Comparison of ENCODE assay signal across 7 cellular contexts in the genomic region with DNA sequence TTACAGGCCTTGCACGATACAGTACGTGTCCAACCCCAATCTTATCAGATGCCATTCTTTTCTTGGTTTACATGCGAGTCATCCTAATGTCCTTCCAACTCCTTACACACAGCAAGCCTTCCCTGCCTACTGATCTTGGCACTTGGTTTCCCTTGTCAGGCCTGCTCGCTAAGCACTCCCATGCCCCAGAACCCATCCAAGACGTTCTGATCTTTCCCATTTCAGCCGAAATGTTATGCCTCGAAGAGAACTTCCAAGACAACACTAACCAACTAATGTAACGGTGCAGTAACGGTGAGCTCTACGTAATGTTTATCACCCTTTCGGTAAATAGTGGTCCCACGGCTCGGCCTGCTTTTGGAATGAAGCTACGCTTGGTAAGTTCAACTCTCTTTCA. TPM values are rescaled to one million over a fixed set of nuclear protein-coding genes. Genes with fewer than 3 reads are reported as not detected.
DNase-seq lines count a peak whose midpoint lies in the region; TF ChIP-seq lines count a peak whose summit lies in the region.

No MANE protein-coding gene starts in this region.

- H3K4me1 ChIP-seq in HAP-1: peaks cover 4% of the 10 kb centered on the region
- peaks cover 3 to 11% of the 10 kb centered on the region in 2 experiments; a peak in 3 of 4 replicates for H3K4me1 ChIP-seq in SK-N-SH (ENCODE audit: control insufficient read depth in 1 of 2, insufficient read depth in 2 of 2, low read depth in 1 of 2, low read length in 1 of 2)
- H3K4me1 ChIP-seq in subcutaneous abdominal adipose tissue (ENCODE audit: control insufficient read depth in 5 of 5, insufficient read depth in 5 of 5, low read length in 5 of 5): peaks cover 4 to 27% (median 21%) of the 10 kb centered on the region in 5 donors

- peak overlapping the region; percentile 84 for H3K9ac ChIP-seq in SK-N-SH
- peak overlapping the region; percentile 74 to 93 (median 78) for H3K9ac ChIP-seq in subcutaneous abdominal adipose tissue (ENCODE audit: low read length in 5 of 5)

- H3K27ac ChIP-seq in SK-N-SH (ENCODE audit: low read depth in 2 of 2, low read length in 1 of 2) (peak overlapping the region; percentile 80 to 94; a peak in 3 of 4 replicates), subcutaneous abdominal adipose tissue (ENCODE audit: low read depth, low read length) (peak overlapping the region; percentile 88)

- peaks cover under 1% of the 10 kb centered on the region for H3F3A ChIP-seq in SK-N-SH (replicated peaks; ENCODE audit: insufficient read depth)

- H3K9me3 ChIP-seq in HAP-1 (no peaks in the 10 kb centered on the region), SK-N-SH (no peaks in the 10 kb centered on the region), subcutaneous abdominal adipose tissue (ENCODE audit: control insufficient read depth in 5 of 5, low read length in 5 of 5) (no peaks in the 10 kb centered on the region)

- H4K20me1 ChIP-seq in SK-N-SH (ENCODE audit: insufficient read depth): peaks cover 15% of the 10 kb centered on the region; the same call in 1 of the 2 replicates

- H3K79me2 ChIP-seq in SK-N-SH (ENCODE audit: insufficient read depth): peaks cover 44% of the 10 kb centered on the region

- CTCF ChIA-PET in SK-N-SH (lab: Yijun Ruan, JAX): interaction anchor here (0.9 to 1.5 kb wide), 5 partner anchors 14 to 494 kb away, joined by 3 to 5 read pairs (median 4); no protein-coding TSS in a partner anchor

- no peak for TF ChIP-seq EP300 in SK-N-SH (IDR thresholded peaks at IDR 0.05; ENCODE audit: borderline replicate concordance in 1 of 2, low read depth in 1 of 2, low read length in 1 of 2)

- TF ChIP-seq RAD21 in SK-N-SH (IDR thresholded peaks at IDR 0.05; ENCODE audit: low read length): no peak

- in situ Hi-C loops in HAP-1 (cut with MboI; ENCODE audit: low sequenced_read_pairs): no loop called here

- peak overlapping the region; percentile 78 for H3K4me2 ChIP-seq in SK-N-SH

- H3K4me3 ChIP-seq in HAP-1: peak overlapping the region; percentile 64
- H3K4me3 ChIP-seq in SK-N-SH (ENCODE audit: low read depth in 2 of 2, low read length in 1 of 2): peak overlapping the region; percentile 71 to 91
- H3K4me3 ChIP-seq in subcutaneous abdominal adipose tissue (ENCODE audit: low read depth in 1 of 5, low read length in 5 of 5): peak overlapping the region; percentile 75 to 99 (median 94)

- H3K27me3 ChIP-seq in HAP-1 (ENCODE audit: low read depth) (peaks cover 12% of the 10 kb centered on the region), SK-N-SH (ENCODE audit: insufficient read depth) (peaks cover 8% of the 10 kb centered on the region; the same call in 1 of the 2 replicates), subcutaneous abdominal adipose tissue (ENCODE audit: control insufficient read depth in 5 of 5, insufficient read depth in 4 of 5, low read length in 5 of 5) (no peaks in the 10 kb centered on the region)

- 2% methylated on average over 14 of the region's 14 CpGs for WGBS in SK-N-SH (ENCODE audit: low lambda C conversion rate)

- DNase-seq in HAP-1 (ENCODE audit: low spot score in 2 of 2) (peak in 1 of 2 experiments; percentile 15), SK-N-SH (no peak), glomerular visceral epithelial cell (ENCODE audit: extremely low spot score) (peak; percentile 1), mesenteric fat pad (ENCODE audit: low spot score) (no peak), GDM1 (lab: John Stamatoyannopoulos, UW) (no peak), cerebellum (ENCODE audit: low spot score) (no peak)

- H3K9me2 ChIP-seq in SK-N-SH: no peaks in the 10 kb centered on the region

- POLR2A ChIA-PET in SK-N-SH (lab: Yijun Ruan, JAX): interaction anchor here (1.0 to 1.9 kb wide), 8 partner anchors 11 to 167 kb away, joined by 3 to 6 read pairs (median 4); partner anchors contain the start of gene TCN2

- H3K36me3 ChIP-seq in HAP-1 (replicated peaks): peaks cover 35% of the 10 kb centered on the region
- peaks cover 27 to 31% of the 10 kb centered on the region in 2 experiments for H3K36me3 ChIP-seq in SK-N-SH (replicated peaks in 1 of 2; ENCODE audit: control insufficient read depth in 1 of 2, insufficient read depth in 2 of 2, low read length in 1 of 2)
- H3K36me3 ChIP-seq in subcutaneous abdominal adipose tissue (ENCODE audit: control insufficient read depth in 5 of 5, insufficient read depth in 5 of 5, low read length in 5 of 5): peaks cover 0 to 33% (median 30%) of the 10 kb centered on the region in 5 donors

- H2AFZ ChIP-seq in SK-N-SH (ENCODE audit: low read depth): no peak overlapping the region

- no peak for TF ChIP-seq CTCF in SK-N-SH (IDR thresholded peaks at IDR 0.05)

TF ChIP-seq in SK-N-SH, 30 proteins besides CTCF, POLR2A, EP300 and RAD21 (continues in another document):
- TF ChIP-seq RCOR1 (IDR thresholded peaks at IDR 0.05; ENCODE audit: low read length) (no peak), YY1 (IDR thresholded peaks at IDR 0.05; ENCODE audit: low read depth) (no peak), TAF1 (IDR thresholded peaks at IDR 0.05; ENCODE audit: borderline replicate concordance, low read depth, low read length) (no peak), EZH2phosphoT487 (IDR thresholded peaks at IDR 0.05; ENCODE audit: borderline replicate concordance, low read depth) (no peak), TEAD4 (IDR thresholded peaks at IDR 0.05; ENCODE audit: borderline replicate concordance, insufficient read depth) (no peak), SIN3A (IDR thresholded peaks at IDR 0.05; ENCODE audit: borderline replicate concordance, low read depth, low read length) (no peak)
- TF ChIP-seq, protein P1, sequence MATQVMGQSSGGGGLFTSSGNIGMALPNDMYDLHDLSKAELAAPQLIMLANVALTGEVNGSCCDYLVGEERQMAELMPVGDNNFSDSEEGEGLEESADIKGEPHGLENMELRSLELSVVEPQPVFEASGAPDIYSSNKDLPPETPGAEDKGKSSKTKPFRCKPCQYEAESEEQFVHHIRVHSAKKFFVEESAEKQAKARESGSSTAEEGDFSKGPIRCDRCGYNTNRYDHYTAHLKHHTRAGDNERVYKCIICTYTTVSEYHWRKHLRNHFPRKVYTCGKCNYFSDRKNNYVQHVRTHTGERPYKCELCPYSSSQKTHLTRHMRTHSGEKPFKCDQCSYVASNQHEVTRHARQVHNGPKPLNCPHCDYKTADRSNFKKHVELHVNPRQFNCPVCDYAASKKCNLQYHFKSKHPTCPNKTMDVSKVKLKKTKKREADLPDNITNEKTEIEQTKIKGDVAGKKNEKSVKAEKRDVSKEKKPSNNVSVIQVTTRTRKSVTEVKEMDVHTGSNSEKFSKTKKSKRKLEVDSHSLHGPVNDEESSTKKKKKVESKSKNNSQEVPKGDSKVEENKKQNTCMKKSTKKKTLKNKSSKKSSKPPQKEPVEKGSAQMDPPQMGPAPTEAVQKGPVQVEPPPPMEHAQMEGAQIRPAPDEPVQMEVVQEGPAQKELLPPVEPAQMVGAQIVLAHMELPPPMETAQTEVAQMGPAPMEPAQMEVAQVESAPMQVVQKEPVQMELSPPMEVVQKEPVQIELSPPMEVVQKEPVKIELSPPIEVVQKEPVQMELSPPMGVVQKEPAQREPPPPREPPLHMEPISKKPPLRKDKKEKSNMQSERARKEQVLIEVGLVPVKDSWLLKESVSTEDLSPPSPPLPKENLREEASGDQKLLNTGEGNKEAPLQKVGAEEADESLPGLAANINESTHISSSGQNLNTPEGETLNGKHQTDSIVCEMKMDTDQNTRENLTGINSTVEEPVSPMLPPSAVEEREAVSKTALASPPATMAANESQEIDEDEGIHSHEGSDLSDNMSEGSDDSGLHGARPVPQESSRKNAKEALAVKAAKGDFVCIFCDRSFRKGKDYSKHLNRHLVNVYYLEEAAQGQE (IDR thresholded peaks at IDR 0.05; ENCODE audit: low read depth, low read length): no peak
- TF ChIP-seq, protein P2, sequence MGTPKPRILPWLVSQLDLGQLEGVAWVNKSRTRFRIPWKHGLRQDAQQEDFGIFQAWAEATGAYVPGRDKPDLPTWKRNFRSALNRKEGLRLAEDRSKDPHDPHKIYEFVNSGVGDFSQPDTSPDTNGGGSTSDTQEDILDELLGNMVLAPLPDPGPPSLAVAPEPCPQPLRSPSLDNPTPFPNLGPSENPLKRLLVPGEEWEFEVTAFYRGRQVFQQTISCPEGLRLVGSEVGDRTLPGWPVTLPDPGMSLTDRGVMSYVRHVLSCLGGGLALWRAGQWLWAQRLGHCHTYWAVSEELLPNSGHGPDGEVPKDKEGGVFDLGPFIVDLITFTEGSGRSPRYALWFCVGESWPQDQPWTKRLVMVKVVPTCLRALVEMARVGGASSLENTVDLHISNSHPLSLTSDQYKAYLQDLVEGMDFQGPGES (IDR thresholded peaks at IDR 0.05; ENCODE audit: low read depth, low read length): no peak

RNA-seq across cellular contexts. Expression of gene PES1, which starts 0.5 kb away (rescaled TPM):
- 109 and 119 TPM in 2 replicates for polyA plus RNA-seq in SK-N-SH (2012; rRNA removed)
- 82.9 and 86.2 TPM in 2 replicates for polyA plus RNA-seq in SK-N-SH (2012; cell fraction: cytosol; rRNA removed)
- 119 and 123 TPM in 2 replicates for polyA plus RNA-seq in SK-N-SH (2012; cell fraction: nucleus; rRNA removed)
- 59.4 TPM for total RNA-seq in mesenteric fat pad
- 30.3 TPM for total RNA-seq in cerebellum

RNA-seq across cellular contexts. Expression of gene TCN2, which starts 15.8 kb away (rescaled TPM):
- 4.1 and 4.5 TPM in 2 replicates for polyA plus RNA-seq in SK-N-SH (2012; rRNA removed)
- 1.8 and 2.9 TPM in 2 replicates for polyA plus RNA-seq in SK-N-SH (2012; cell fraction: cytosol; rRNA removed)
- 3.8 and 4.6 TPM in 2 replicates for polyA plus RNA-seq in SK-N-SH (2012; cell fraction: nucleus; rRNA removed)
- total RNA-seq in mesenteric fat pad: 46.5 TPM
- total RNA-seq in cerebellum: 24.9 TPM

RNA-seq across cellular contexts. Expression of gene GAL3ST1, which starts 16.7 kb away (rescaled TPM):
- 0.08 TPM in 1 of 2 replicates, not detected in the other for polyA plus RNA-seq in SK-N-SH (2012; rRNA removed)
- polyA plus RNA-seq in SK-N-SH (2012; cell fraction: cytosol; rRNA removed): 0.01 TPM in 1 of 2 replicates, not detected in the other
- polyA plus RNA-seq in SK-N-SH (2012; cell fraction: nucleus; rRNA removed): 0.29 and 0.31 TPM in 2 replicates
- not detected for total RNA-seq in mesenteric fat pad
- 2.8 TPM for total RNA-seq in cerebellum

RNA-seq across cellular contexts. Expression of gene SLC35E4, which starts 44.4 kb away (rescaled TPM):
- polyA plus RNA-seq in SK-N-SH (2012; rRNA removed): 2.8 and 2.9 TPM in 2 replicates
- polyA plus RNA-seq in SK-N-SH (2012; cell fraction: cytosol; rRNA removed): 1.7 and 2.9 TPM in 2 replicates
- polyA plus RNA-seq in SK-N-SH (2012; cell fraction: nucleus; rRNA removed): 3.3 and 3.9 TPM in 2 replicates
- total RNA-seq in mesenteric fat pad: 3.7 TPM
- 5.0 TPM for total RNA-seq in cerebellum

RNA-seq across cellular contexts. Expression of gene SEC14L6, which starts 44.6 kb away (rescaled TPM):
- polyA plus RNA-seq in SK-N-SH (2012; rRNA removed): not detected in 2 replicates
- polyA plus RNA-seq in SK-N-SH (2012; cell fraction: cytosol; rRNA removed): not detected in 2 replicates
- not detected in 2 replicates for polyA plus RNA-seq in SK-N-SH (2012; cell fraction: nucleus; rRNA removed)
- total RNA-seq in mesenteric fat pad (not detected), cerebellum (2.0 TPM)
